26 cellular contexts compared by ENCODE assay signal in genomic region chr9:98852961-98853360, GRCh38. TPM values are rescaled to one million over a fixed set of nuclear protein-coding genes. Genes with fewer than 3 reads are reported as not detected.
"Had no signal": no experiment of that assay in that cellular context is flagged by ENCODE, and none has a peak within 500 bp of the region (broad histone marks: within the 10 kb centered on the region; RNA-seq: fewer than 3 reads in every experiment).

No MANE protein-coding gene starts in this region.

- ATAC-seq: gastrocnemius medialis; naive thymus-derived CD4-positive, alpha-beta T cell; sciatic nerve; stimulated activated effector memory CD8-positive, alpha-beta T cell treated with anti-CD3 and anti-CD28 coated beads, Interleukin-12 subunit alpha, Interleukin-12 subunit beta, amount 100 ng/mL, for 72 hours; stimulated activated naive CD8-positive, alpha-beta T cell treated with anti-CD3 and anti-CD28 coated beads, Interleukin-15, Interleukin-2, amounts not matched to agents 100 U/mL and 50 U/mL, for 24 hours; upper lobe of right lung had no signal

- H3K27me3 ChIP-seq: colonic mucosa, gastrocnemius medialis, neural progenitor cell, right atrium auricular region, testis, tibial nerve, upper lobe of right lung, uterus had no signal

- H3K4me1 Mint-ChIP-seq: memory B cell had no signal

- H3K9me3 ChIP-seq: colonic mucosa, prostate gland, right atrium auricular region, testis, tibial nerve, upper lobe of right lung, uterus had no signal

- H3K4me2 ChIP-seq: neural progenitor cell had no signal

- H3K4me3 ChIP-seq: colonic mucosa, gastrocnemius medialis, lung, neural progenitor cell, prostate gland, right atrium auricular region, testis, tibial nerve, upper lobe of right lung, uterus had no signal

- H2AFZ ChIP-seq: neural progenitor cell had no signal

- H3K4me1 ChIP-seq: colonic mucosa, gastrocnemius medialis, prostate gland, upper lobe of right lung, uterus had no signal

- H3K9ac ChIP-seq: neural progenitor cell had no signal

- H3K9me3 Mint-ChIP-seq: dendritic cell treated with granulocyte-macrophage colony-stimulating factor and Interleukin-4, amounts not matched to agents 40 ng/mL and 50 ng/mL, for 4 days; neural progenitor cell had no signal

- H3K4me3 Mint-ChIP-seq: dendritic cell treated with granulocyte-macrophage colony-stimulating factor and Interleukin-4, amounts not matched to agents 40 ng/mL and 50 ng/mL, for 4 days; memory B cell; naive thymus-derived CD4-positive, alpha-beta T cell; nephron; neural progenitor cell; stimulated activated effector memory CD8-positive, alpha-beta T cell treated with anti-CD3 and anti-CD28 coated beads, Interleukin-12 subunit alpha, Interleukin-12 subunit beta, amount 100 ng/mL, for 72 hours had no signal

- H3K27ac ChIP-seq: colonic mucosa, gastrocnemius medialis, neural progenitor cell, prostate gland, right atrium auricular region, testis, tibial nerve, upper lobe of right lung, uterus had no signal

- H3K27ac Mint-ChIP-seq: dendritic cell treated with granulocyte-macrophage colony-stimulating factor and Interleukin-4, amounts not matched to agents 40 ng/mL and 50 ng/mL, for 4 days; memory B cell; naive thymus-derived CD4-positive, alpha-beta T cell; nephron; neural progenitor cell; stimulated activated effector memory CD8-positive, alpha-beta T cell treated with anti-CD3 and anti-CD28 coated beads, Interleukin-12 subunit alpha, Interleukin-12 subunit beta, amount 100 ng/mL, for 72 hours had no signal

- DNase-seq: colonic mucosa; effector memory CD4-positive, alpha-beta T cell; foreskin fibroblast; gastrocnemius medialis; head of caudate nucleus; midbrain; naive thymus-derived CD4-positive, alpha-beta T cell; nucleus accumbens; stimulated activated CD4-positive, alpha-beta T cell treated with anti-CD3 and anti-CD28 coated beads, Interleukin-2, amount 100 ng/mL, for 24 hours; stimulated activated CD4-positive, alpha-beta T cell treated with anti-CD3 and anti-CD28 coated beads, Interleukin-4, amount 100 ng/mL, for 24 hours; stimulated activated naive CD8-positive, alpha-beta T cell treated with anti-CD3 and anti-CD28 coated beads, Interleukin-15, Interleukin-2, amounts not matched to agents 100 U/mL and 50 U/mL, for 24 hours; substantia nigra; testis; upper lobe of right lung; uterus had no signal

- H3K36me3 ChIP-seq: colonic mucosa, gastrocnemius medialis, neural progenitor cell, prostate gland, right atrium auricular region, tibial nerve, upper lobe of right lung, uterus had no signal

- H3K36me3 Mint-ChIP-seq: stimulated activated effector memory CD8-positive, alpha-beta T cell treated with anti-CD3 and anti-CD28 coated beads, Interleukin-12 subunit alpha, Interleukin-12 subunit beta, amount 100 ng/mL, for 72 hours had no signal

RNA-seq across cellular contexts. Expression of gene GALNT12, which starts 45.5 kb away (rescaled TPM):
- total RNA-seq: osteocyte had no signal
